Comparison of ENCODE assay signal across 1 cellular context in genomic region chr17:38617967-38618760, GRCh38.
TF ChIP-seq lines count a peak whose summit lies in the region.

No MANE protein-coding gene starts in this region.

TF ChIP-seq in HepG2, 621 proteins besides CTCF, POLR2A, EP300 and RAD21 (continued from another document and continues in another):
- TF ChIP-seq ARNT (IDR thresholded peaks at IDR 0.05) (no peak), REXO4 (CRISPR knock-in tag; IDR thresholded peaks at IDR 0.05; ENCODE audit: borderline replicate concordance) (no peak), PHF20 (CRISPR knock-in tag; IDR thresholded peaks at IDR 0.05) (no peak), TCF7L2 (IDR thresholded peaks at IDR 0.05; ENCODE audit: low read depth, low read length) (no peak), REPIN1 (CRISPR knock-in tag; IDR thresholded peaks at IDR 0.05; ENCODE audit: borderline replicate concordance, low read depth) (peak; percentile 68), SIX1 (CRISPR knock-in tag; IDR thresholded peaks at IDR 0.05; ENCODE audit: borderline replicate concordance) (peak; percentile 73; the same call in 1 of the 2 replicates), ZBTB21 (CRISPR knock-in tag; IDR thresholded peaks at IDR 0.05) (no peak), ZNF816 (CRISPR knock-in tag; IDR thresholded peaks at IDR 0.05; ENCODE audit: borderline replicate concordance) (no peak), ZNF83 (CRISPR knock-in tag; IDR thresholded peaks at IDR 0.05; ENCODE audit: borderline replicate concordance) (peak; percentile 81; the same call in 1 of the 2 replicates), ZNF740 (CRISPR knock-in tag; IDR thresholded peaks at IDR 0.05) (no peak), ZNF746 (CRISPR knock-in tag; IDR thresholded peaks at IDR 0.05) (peak; percentile 68; the same call in 1 of the 2 replicates), PRMT3 (CRISPR knock-in tag; IDR thresholded peaks at IDR 0.05; ENCODE audit: borderline replicate concordance, low read depth) (no peak), ZMYM3 (CRISPR knock-in tag; IDR thresholded peaks at IDR 0.05) (peak; percentile 42; the same call in 1 of the 2 replicates), TFAP4 (IDR thresholded peaks at IDR 0.05; ENCODE audit: borderline replicate concordance, low read depth) (peak; percentile 83; the same call in 1 of the 2 replicates), DNMT1 (CRISPR knock-in tag; IDR thresholded peaks at IDR 0.05) (no peak), ZNF761 (CRISPR knock-in tag; conservative IDR thresholded peaks at IDR 0.05) (no peak), POGZ (CRISPR knock-in tag; IDR thresholded peaks at IDR 0.05) (no peak; the same call in 1 of the 2 replicates), ZBTB42 (CRISPR knock-in tag; IDR thresholded peaks at IDR 0.05) (no peak), WIZ (CRISPR knock-in tag; IDR thresholded peaks at IDR 0.05) (no peak), CCDC6 (CRISPR knock-in tag; IDR thresholded peaks at IDR 0.05) (no peak), KDM2A (CRISPR knock-in tag; IDR thresholded peaks at IDR 0.05; ENCODE audit: borderline replicate concordance, low read depth) (no peak), NONO (IDR thresholded peaks at IDR 0.05) (no peak), NONO (CRISPR knock-in tag; conservative IDR thresholded peaks at IDR 0.05) (no peak), HIVEP1 (CRISPR knock-in tag; IDR thresholded peaks at IDR 0.05) (peak; percentile 66; the same call in 1 of the 2 replicates), ZNF839 (CRISPR knock-in tag; IDR thresholded peaks at IDR 0.05; ENCODE audit: borderline replicate concordance) (0 out of 2 replicates have a peak, but pooled peaks have one; percentile 9), KDM4B (CRISPR knock-in tag; IDR thresholded peaks at IDR 0.05) (no peak; the same call in 1 of the 2 replicates), GABPB1 (CRISPR knock-in tag; IDR thresholded peaks at IDR 0.05) (no peak), HNRNPH1 (optimal IDR thresholded peaks at IDR 0.05; ENCODE audit: low read depth, low read length) (no peak), ZNF10 (CRISPR knock-in tag; IDR thresholded peaks at IDR 0.05; ENCODE audit: borderline replicate concordance, low read depth) (no peak), LCORL (IDR thresholded peaks at IDR 0.05) (no peak), LCORL (CRISPR knock-in tag; IDR thresholded peaks at IDR 0.05) (peak; percentile 48; the same call in 1 of the 2 replicates), ZNF788 (CRISPR knock-in tag; IDR thresholded peaks at IDR 0.05; ENCODE audit: borderline replicate concordance) (peak; percentile 41; the same call in 1 of the 2 replicates), PHF21A (CRISPR knock-in tag; IDR thresholded peaks at IDR 0.05) (peak; percentile 89), ZBTB43 (CRISPR knock-in tag; conservative IDR thresholded peaks at IDR 0.05) (peak; percentile 94), GATAD2A (CRISPR knock-in tag; IDR thresholded peaks at IDR 0.05) (peak; percentile 87), NFKBIZ (CRISPR knock-in tag; IDR thresholded peaks at IDR 0.05) (no peak), AGO2 (optimal IDR thresholded peaks at IDR 0.05; ENCODE audit: low read depth, low read length) (no peak), ZNF550 (CRISPR knock-in tag; IDR thresholded peaks at IDR 0.05; ENCODE audit: borderline replicate concordance) (no peak), NFATC3 (CRISPR knock-in tag; IDR thresholded peaks at IDR 0.05) (no peak), UBTF (CRISPR knock-in tag; IDR thresholded peaks at IDR 0.05) (no peak)
- TF ChIP-seq, protein P1, sequence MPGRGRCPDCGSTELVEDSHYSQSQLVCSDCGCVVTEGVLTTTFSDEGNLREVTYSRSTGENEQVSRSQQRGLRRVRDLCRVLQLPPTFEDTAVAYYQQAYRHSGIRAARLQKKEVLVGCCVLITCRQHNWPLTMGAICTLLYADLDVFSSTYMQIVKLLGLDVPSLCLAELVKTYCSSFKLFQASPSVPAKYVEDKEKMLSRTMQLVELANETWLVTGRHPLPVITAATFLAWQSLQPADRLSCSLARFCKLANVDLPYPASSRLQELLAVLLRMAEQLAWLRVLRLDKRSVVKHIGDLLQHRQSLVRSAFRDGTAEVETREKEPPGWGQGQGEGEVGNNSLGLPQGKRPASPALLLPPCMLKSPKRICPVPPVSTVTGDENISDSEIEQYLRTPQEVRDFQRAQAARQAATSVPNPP (CRISPR knock-in tag; IDR thresholded peaks at IDR 0.05) = no peak
- TF ChIP-seq, protein P2, sequence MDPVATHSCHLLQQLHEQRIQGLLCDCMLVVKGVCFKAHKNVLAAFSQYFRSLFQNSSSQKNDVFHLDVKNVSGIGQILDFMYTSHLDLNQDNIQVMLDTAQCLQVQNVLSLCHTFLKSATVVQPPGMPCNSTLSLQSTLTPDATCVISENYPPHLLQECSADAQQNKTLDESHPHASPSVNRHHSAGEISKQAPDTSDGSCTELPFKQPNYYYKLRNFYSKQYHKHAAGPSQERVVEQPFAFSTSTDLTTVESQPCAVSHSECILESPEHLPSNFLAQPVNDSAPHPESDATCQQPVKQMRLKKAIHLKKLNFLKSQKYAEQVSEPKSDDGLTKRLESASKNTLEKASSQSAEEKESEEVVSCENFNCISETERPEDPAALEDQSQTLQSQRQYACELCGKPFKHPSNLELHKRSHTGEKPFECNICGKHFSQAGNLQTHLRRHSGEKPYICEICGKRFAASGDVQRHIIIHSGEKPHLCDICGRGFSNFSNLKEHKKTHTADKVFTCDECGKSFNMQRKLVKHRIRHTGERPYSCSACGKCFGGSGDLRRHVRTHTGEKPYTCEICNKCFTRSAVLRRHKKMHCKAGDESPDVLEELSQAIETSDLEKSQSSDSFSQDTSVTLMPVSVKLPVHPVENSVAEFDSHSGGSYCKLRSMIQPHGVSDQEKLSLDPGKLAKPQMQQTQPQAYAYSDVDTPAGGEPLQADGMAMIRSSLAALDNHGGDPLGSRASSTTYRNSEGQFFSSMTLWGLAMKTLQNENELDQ (CRISPR knock-in tag; IDR thresholded peaks at IDR 0.05; ENCODE audit: borderline replicate concordance) = no peak
- TF ChIP-seq, protein P3, sequence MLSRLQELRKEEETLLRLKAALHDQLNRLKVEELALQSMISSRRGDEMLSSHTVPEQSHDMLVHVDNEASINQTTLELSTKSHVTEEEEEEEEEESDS (CRISPR knock-in tag; IDR thresholded peaks at IDR 0.05; ENCODE audit: borderline replicate concordance) = peak; percentile 46; the same call in 1 of the 2 replicates
- TF ChIP-seq, protein P4, sequence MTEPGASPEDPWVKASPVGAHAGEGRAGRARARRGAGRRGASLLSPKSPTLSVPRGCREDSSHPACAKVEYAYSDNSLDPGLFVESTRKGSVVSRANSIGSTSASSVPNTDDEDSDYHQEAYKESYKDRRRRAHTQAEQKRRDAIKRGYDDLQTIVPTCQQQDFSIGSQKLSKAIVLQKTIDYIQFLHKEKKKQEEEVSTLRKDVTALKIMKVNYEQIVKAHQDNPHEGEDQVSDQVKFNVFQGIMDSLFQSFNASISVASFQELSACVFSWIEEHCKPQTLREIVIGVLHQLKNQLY (CRISPR knock-in tag; IDR thresholded peaks at IDR 0.05) = peak; percentile 86
- TF ChIP-seq, protein P5, sequence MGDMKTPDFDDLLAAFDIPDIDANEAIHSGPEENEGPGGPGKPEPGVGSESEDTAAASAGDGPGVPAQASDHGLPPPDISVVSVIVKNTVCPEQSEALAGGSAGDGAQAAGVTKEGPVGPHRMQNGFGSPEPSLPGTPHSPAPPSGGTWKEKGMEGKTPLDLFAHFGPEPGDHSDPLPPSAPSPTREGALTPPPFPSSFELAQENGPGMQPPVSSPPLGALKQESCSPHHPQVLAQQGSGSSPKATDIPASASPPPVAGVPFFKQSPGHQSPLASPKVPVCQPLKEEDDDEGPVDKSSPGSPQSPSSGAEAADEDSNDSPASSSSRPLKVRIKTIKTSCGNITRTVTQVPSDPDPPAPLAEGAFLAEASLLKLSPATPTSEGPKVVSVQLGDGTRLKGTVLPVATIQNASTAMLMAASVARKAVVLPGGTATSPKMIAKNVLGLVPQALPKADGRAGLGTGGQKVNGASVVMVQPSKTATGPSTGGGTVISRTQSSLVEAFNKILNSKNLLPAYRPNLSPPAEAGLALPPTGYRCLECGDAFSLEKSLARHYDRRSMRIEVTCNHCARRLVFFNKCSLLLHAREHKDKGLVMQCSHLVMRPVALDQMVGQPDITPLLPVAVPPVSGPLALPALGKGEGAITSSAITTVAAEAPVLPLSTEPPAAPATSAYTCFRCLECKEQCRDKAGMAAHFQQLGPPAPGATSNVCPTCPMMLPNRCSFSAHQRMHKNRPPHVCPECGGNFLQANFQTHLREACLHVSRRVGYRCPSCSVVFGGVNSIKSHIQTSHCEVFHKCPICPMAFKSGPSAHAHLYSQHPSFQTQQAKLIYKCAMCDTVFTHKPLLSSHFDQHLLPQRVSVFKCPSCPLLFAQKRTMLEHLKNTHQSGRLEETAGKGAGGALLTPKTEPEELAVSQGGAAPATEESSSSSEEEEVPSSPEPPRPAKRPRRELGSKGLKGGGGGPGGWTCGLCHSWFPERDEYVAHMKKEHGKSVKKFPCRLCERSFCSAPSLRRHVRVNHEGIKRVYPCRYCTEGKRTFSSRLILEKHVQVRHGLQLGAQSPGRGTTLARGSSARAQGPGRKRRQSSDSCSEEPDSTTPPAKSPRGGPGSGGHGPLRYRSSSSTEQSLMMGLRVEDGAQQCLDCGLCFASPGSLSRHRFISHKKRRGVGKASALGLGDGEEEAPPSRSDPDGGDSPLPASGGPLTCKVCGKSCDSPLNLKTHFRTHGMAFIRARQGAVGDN (CRISPR knock-in tag; IDR thresholded peaks at IDR 0.05) = no peak; the same call in 1 of the 2 replicates
- TF ChIP-seq, protein P6, sequence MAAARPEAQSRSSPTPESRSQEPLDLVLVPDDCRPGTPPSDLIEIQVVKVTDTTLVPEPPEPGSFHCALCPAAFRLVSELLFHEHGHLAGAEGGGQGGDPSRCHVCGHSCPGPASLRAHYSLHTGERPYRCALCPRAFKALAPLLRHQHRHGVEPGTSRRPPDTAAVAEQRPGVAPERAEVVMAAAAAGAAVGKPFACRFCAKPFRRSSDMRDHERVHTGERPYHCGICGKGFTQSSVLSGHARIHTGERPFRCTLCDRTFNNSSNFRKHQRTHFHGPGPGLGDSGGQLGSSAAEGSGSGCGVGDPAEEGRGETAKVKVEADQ (CRISPR knock-in tag; IDR thresholded peaks at IDR 0.05; ENCODE audit: borderline replicate concordance) = no peak
- TF ChIP-seq, protein P7, sequence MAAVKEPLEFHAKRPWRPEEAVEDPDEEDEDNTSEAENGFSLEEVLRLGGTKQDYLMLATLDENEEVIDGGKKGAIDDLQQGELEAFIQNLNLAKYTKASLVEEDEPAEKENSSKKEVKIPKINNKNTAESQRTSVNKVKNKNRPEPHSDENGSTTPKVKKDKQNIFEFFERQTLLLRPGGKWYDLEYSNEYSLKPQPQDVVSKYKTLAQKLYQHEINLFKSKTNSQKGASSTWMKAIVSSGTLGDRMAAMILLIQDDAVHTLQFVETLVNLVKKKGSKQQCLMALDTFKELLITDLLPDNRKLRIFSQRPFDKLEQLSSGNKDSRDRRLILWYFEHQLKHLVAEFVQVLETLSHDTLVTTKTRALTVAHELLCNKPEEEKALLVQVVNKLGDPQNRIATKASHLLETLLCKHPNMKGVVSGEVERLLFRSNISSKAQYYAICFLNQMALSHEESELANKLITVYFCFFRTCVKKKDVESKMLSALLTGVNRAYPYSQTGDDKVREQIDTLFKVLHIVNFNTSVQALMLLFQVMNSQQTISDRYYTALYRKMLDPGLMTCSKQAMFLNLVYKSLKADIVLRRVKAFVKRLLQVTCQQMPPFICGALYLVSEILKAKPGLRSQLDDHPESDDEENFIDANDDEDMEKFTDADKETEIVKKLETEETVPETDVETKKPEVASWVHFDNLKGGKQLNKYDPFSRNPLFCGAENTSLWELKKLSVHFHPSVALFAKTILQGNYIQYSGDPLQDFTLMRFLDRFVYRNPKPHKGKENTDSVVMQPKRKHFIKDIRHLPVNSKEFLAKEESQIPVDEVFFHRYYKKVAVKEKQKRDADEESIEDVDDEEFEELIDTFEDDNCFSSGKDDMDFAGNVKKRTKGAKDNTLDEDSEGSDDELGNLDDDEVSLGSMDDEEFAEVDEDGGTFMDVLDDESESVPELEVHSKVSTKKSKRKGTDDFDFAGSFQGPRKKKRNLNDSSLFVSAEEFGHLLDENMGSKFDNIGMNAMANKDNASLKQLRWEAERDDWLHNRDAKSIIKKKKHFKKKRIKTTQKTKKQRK (IDR thresholded peaks at IDR 0.05; ENCODE audit: low read length) = no peak
